1 cellular context compared by ENCODE assay signal in the genomic region with DNA sequence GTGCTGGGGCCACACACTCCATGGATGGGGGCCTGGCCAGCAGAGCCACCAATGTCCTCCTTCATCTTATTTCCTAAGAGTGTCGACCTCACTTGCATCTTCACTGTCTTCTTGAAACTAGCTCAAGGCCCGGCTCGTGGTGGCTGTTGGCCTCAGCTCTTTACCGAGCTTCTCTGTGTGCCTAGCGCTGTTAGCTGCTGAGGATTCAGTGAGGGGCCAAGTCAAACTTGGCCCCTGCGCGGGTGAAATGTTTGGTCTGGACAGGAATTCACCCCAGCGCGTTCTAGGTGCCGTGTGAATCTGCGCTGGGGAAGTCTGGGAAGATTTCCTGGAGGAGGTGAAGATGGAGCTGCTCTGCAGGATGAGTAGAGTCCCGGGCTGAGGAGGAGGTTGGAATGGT.
TF ChIP-seq lines count a peak whose summit lies in the region.

No MANE protein-coding gene starts in this region.

TF ChIP-seq in SK-N-SH, 30 proteins besides CTCF, POLR2A, EP300 and RAD21 (continued from another document):
- TF ChIP-seq, protein P1, sequence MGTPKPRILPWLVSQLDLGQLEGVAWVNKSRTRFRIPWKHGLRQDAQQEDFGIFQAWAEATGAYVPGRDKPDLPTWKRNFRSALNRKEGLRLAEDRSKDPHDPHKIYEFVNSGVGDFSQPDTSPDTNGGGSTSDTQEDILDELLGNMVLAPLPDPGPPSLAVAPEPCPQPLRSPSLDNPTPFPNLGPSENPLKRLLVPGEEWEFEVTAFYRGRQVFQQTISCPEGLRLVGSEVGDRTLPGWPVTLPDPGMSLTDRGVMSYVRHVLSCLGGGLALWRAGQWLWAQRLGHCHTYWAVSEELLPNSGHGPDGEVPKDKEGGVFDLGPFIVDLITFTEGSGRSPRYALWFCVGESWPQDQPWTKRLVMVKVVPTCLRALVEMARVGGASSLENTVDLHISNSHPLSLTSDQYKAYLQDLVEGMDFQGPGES (IDR thresholded peaks at IDR 0.05; ENCODE audit: low read depth, low read length), result no peak
